In the genomic region with DNA sequence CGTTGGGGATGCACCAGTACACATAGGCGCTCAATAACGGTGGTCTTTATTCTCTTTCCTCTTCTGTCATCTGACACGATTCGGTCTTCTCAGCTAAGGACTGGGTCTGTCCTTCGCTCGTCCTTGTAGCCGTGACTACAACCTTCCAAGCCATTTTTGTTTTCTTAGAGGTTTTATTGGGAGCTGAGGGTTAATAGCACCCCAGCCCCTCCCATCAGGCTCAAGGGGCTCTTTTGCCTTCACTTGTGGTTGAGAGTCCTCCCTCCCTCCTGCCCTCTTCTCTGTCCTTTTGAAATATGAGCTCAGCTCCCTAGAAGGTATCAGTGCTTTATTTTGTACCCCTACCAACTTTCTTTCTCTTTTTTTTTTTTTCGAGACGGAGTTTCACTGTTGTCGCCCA, we compare ENCODE assay signal across 1 cellular context.
TF ChIP-seq lines count a peak whose summit lies in the region.

No MANE protein-coding gene starts in this region.

TF ChIP-seq in K562, 482 proteins besides CTCF, POLR2A, EP300 and RAD21:
- TF ChIP-seq, protein P1, sequence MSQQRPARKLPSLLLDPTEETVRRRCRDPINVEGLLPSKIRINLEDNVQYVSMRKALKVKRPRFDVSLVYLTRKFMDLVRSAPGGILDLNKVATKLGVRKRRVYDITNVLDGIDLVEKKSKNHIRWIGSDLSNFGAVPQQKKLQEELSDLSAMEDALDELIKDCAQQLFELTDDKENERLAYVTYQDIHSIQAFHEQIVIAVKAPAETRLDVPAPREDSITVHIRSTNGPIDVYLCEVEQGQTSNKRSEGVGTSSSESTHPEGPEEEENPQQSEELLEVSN (IDR thresholded peaks at IDR 0.05; ENCODE audit: borderline replicate concordance in 1 of 2, extremely low read depth in 1 of 2, insufficient read depth in 1 of 2, insufficient read length in 1 of 2, low read depth in 1 of 2, low read length in 1 of 2, poor library complexity in 1 of 2, severe bottlenecking in 1 of 2) = no peak
- TF ChIP-seq, protein P2, sequence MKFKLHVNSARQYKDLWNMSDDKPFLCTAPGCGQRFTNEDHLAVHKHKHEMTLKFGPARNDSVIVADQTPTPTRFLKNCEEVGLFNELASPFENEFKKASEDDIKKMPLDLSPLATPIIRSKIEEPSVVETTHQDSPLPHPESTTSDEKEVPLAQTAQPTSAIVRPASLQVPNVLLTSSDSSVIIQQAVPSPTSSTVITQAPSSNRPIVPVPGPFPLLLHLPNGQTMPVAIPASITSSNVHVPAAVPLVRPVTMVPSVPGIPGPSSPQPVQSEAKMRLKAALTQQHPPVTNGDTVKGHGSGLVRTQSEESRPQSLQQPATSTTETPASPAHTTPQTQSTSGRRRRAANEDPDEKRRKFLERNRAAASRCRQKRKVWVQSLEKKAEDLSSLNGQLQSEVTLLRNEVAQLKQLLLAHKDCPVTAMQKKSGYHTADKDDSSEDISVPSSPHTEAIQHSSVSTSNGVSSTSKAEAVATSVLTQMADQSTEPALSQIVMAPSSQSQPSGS (CRISPR knock-in tag; IDR thresholded peaks at IDR 0.05) = no peak
- TF ChIP-seq RBFOX2 (IDR thresholded peaks at IDR 0.05; ENCODE audit: low read depth, low read length) = no peak
- TF ChIP-seq ZNF263 (CRISPR knock-in tag; IDR thresholded peaks at IDR 0.05; ENCODE audit: borderline replicate concordance) = no peak
- TF ChIP-seq, protein P3, sequence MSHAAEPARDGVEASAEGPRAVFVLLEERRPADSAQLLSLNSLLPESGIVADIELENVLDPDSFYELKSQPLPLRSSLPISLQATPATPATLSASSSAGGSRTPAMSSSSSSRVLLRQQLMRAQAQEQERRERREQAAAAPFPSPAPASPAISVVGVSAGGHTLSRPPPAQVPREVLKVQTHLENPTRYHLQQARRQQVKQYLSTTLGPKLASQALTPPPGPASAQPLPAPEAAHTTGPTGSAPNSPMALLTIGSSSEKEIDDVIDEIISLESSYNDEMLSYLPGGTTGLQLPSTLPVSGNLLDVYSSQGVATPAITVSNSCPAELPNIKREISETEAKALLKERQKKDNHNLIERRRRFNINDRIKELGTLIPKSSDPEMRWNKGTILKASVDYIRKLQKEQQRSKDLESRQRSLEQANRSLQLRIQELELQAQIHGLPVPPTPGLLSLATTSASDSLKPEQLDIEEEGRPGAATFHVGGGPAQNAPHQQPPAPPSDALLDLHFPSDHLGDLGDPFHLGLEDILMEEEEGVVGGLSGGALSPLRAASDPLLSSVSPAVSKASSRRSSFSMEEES (CRISPR knock-in tag; IDR thresholded peaks at IDR 0.05) = no peak
- TF ChIP-seq, protein P4, sequence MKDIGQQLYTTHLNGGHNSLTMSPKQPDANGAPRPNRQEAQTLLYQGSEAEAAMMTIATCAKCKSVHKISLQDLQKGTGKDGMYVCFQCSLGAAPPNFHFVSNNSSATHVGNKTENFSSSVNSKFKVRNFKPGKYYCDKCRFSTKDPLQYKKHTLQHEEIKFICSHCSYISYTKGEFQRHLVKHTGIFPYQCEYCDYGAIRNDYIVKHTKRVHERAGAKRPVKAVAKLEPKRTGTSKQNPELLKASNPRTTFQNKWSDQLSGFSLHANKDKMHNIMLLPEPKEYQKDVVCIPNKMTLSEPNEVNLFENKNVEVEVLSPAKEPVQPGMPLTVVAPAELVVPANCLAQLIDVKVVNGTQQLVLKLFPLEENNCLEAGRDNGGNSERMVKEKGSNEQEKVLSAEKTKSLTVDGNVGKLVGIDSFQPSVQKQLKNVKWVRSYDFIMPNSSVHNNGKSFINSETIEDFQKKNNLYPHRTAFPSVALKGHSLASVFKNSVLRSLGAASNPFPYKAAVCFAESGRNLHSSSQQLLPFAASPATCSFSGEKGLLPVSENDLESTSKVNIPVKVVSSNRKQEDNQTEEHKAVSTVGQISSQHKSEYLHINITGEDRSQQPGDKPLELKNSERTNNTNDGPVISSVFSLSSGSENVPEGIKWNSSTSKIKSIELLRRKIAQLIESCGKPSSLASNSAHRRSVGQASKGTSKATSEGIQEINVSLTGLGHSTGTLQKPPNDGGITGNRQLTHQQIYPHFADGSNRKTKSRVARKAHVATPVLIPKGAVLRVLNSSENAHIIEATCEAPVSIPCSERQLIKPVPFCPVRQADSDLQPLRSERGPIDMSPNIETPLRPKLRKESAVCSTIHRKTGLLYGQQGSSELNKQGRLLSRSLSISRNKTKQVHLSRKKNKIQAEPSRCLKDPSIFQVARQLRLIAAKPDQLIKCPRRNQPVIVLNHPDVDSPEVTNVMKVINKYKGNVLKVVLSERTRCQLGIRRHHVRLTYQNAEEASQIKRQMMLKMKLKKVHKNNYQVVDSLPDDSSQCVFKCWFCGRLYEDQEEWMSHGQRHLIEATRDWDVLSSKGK (CRISPR knock-in tag; IDR thresholded peaks at IDR 0.05) = no peak
- TF ChIP-seq ARID2 (IDR thresholded peaks at IDR 0.05) = no peak
- TF ChIP-seq, protein P5, sequence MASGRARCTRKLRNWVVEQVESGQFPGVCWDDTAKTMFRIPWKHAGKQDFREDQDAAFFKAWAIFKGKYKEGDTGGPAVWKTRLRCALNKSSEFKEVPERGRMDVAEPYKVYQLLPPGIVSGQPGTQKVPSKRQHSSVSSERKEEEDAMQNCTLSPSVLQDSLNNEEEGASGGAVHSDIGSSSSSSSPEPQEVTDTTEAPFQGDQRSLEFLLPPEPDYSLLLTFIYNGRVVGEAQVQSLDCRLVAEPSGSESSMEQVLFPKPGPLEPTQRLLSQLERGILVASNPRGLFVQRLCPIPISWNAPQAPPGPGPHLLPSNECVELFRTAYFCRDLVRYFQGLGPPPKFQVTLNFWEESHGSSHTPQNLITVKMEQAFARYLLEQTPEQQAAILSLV (tag; IDR thresholded peaks at IDR 0.05) = no peak
- TF ChIP-seq ZFP36 (IDR thresholded peaks at IDR 0.05; ENCODE audit: low read depth, low read length, partially characterized antibody) = no peak
